8 cellular contexts compared by ENCODE assay signal in genomic region chr18:3499498-3499897, GRCh38. TPM values are rescaled to one million over a fixed set of nuclear protein-coding genes. Genes with fewer than 3 reads are reported as not detected.
DNase-seq lines count a peak whose midpoint lies in the region; ATAC-seq lines count a peak whose summit lies in the region.

No MANE protein-coding gene starts in this region.

- POLR2A ChIA-PET in activated CD4-positive, alpha-beta memory T cell treated with anti-CD3 and anti-CD28 coated beads, Interleukin-2, amount 10 ng/mL, durations not matched to agents 7 days and 5 days (lab: Charles Lee), result no interaction called here

- DNase-seq in NCI-H748 (lab: John Stamatoyannopoulos, UW; ENCODE audit: unreplicated experiment), result peak; percentile 39
- DNase-seq in NCI-H748 treated with DMSO at 0.1 percent for 48 hours (lab: John Stamatoyannopoulos, UW), result no peak
- DNase-seq in activated CD4-positive, alpha-beta memory T cell treated with anti-CD3 and anti-CD28 coated beads, Interleukin-2, amount 10 ng/mL, durations not matched to agents 7 days and 5 days, result no peak
- no peak for DNase-seq in NCI-H1436 (lab: John Stamatoyannopoulos, UW)

- CTCF ChIA-PET in activated CD4-positive, alpha-beta memory T cell treated with anti-CD3 and anti-CD28 coated beads, Interleukin-2, amount 10 ng/mL, durations not matched to agents 7 days and 5 days (lab: Charles Lee), result interaction anchor here (1.0 to 1.3 kb wide), 2 partner anchors 94 to 167 kb away, joined by 3 read pairs; no protein-coding TSS in a partner anchor

- no peaks in the 10 kb centered on the region for H3K9me3 Mint-ChIP-seq in activated CD4-positive, alpha-beta memory T cell treated with anti-CD3 and anti-CD28 coated beads, Interleukin-2, amount 10 ng/mL, durations not matched to agents 7 days and 5 days
- no peaks in the 10 kb centered on the region for H3K9me3 Mint-ChIP-seq in stimulated activated memory B cell treated with anti-CD40 and anti-IgM and Interleukin-4, amounts not matched to agents 10 μg/mL and 1 μg/mL and 100 μg/mL, for 72 hours

- peaks cover 35% of the 10 kb centered on the region for H3K27me3 Mint-ChIP-seq in activated CD4-positive, alpha-beta memory T cell treated with anti-CD3 and anti-CD28 coated beads, Interleukin-2, amount 10 ng/mL, durations not matched to agents 7 days and 5 days
- H3K27me3 Mint-ChIP-seq in stimulated activated memory B cell treated with anti-CD40 and anti-IgM and Interleukin-4, amounts not matched to agents 10 μg/mL and 1 μg/mL and 100 μg/mL, for 72 hours, result peaks cover 20% of the 10 kb centered on the region

- H3K36me3 Mint-ChIP-seq in activated CD4-positive, alpha-beta memory T cell treated with anti-CD3 and anti-CD28 coated beads, Interleukin-2, amount 10 ng/mL, durations not matched to agents 7 days and 5 days (ENCODE audit: low read depth), result no peaks in the 10 kb centered on the region
- H3K36me3 Mint-ChIP-seq in stimulated activated memory B cell treated with anti-CD40 and anti-IgM and Interleukin-4, amounts not matched to agents 10 μg/mL and 1 μg/mL and 100 μg/mL, for 72 hours, result no peaks in the 10 kb centered on the region

- peak overlapping the region; percentile 36 for H3K4me3 ChIP-seq in iPS-18c (ENCODE audit: insufficient read depth, low read depth, low read length)

- no peak overlapping the region for H3K27ac Mint-ChIP-seq in activated CD4-positive, alpha-beta memory T cell treated with anti-CD3 and anti-CD28 coated beads, Interleukin-2, amount 10 ng/mL, durations not matched to agents 7 days and 5 days
- H3K27ac Mint-ChIP-seq in stimulated activated memory B cell treated with anti-CD40 and anti-IgM and Interleukin-4, amounts not matched to agents 10 μg/mL and 1 μg/mL and 100 μg/mL, for 72 hours, result peak overlapping the region; percentile 78

- ATAC-seq in stimulated activated memory B cell treated with anti-CD40 and anti-IgM and Interleukin-4, amounts not matched to agents 10 μg/mL and 1 μg/mL and 100 μg/mL, for 72 hours, result no peak
- no peak for ATAC-seq in GM21619 (IDR thresholded peaks at IDR 0.05; ENCODE audit: unreplicated experiment)
- no peak for ATAC-seq in HG03095 (IDR thresholded peaks at IDR 0.05; ENCODE audit: unreplicated experiment)

- H3K4me3 Mint-ChIP-seq in activated CD4-positive, alpha-beta memory T cell treated with anti-CD3 and anti-CD28 coated beads, Interleukin-2, amount 10 ng/mL, durations not matched to agents 7 days and 5 days, result peak overlapping the region; percentile 21
- peak overlapping the region; percentile 84 for H3K4me3 Mint-ChIP-seq in stimulated activated memory B cell treated with anti-CD40 and anti-IgM and Interleukin-4, amounts not matched to agents 10 μg/mL and 1 μg/mL and 100 μg/mL, for 72 hours

- peaks cover 15% of the 10 kb centered on the region for H3K4me1 Mint-ChIP-seq in activated CD4-positive, alpha-beta memory T cell treated with anti-CD3 and anti-CD28 coated beads, Interleukin-2, amount 10 ng/mL, durations not matched to agents 7 days and 5 days
- H3K4me1 Mint-ChIP-seq in stimulated activated memory B cell treated with anti-CD40 and anti-IgM and Interleukin-4, amounts not matched to agents 10 μg/mL and 1 μg/mL and 100 μg/mL, for 72 hours, result peaks cover 20% of the 10 kb centered on the region

- no peaks in the 10 kb centered on the region for H3K9me3 ChIP-seq in iPS-18c (ENCODE audit: control insufficient read depth, insufficient read depth, low read length)

RNA-seq across cellular contexts. Expression of gene TGIF1, which starts 49.5 kb away (rescaled TPM):
- total RNA-seq in activated CD4-positive, alpha-beta memory T cell treated with anti-CD3 and anti-CD28 coated beads, Interleukin-2, amount 10 ng/mL, durations not matched to agents 7 days and 5 days, result 10 to 100 TPM; 23.3 to 24.7 TPM
